17 cellular contexts compared by ENCODE assay signal in genomic region chr6:158061709-158062461, GRCh38.
DNase-seq lines count a peak whose midpoint lies in the region; ATAC-seq and TF ChIP-seq lines count a peak whose summit lies in the region.
"Had no signal": no experiment of that assay in that cellular context is flagged by ENCODE, and none has a peak within 500 bp of the region (broad histone marks: within the 10 kb centered on the region; RNA-seq: fewer than 3 reads in every experiment).

No MANE protein-coding gene starts in this region.

- no peak overlapping the region for H2BK15ac ChIP-seq in mesenchymal stem cell (ENCODE audit: low read depth, poor library complexity, severe bottlenecking)

- H3K18ac ChIP-seq in mesenchymal stem cell (ENCODE audit: low read depth in 1 of 2, low read length in 2 of 2) = peak overlapping the region in 1 of 2 experiments; percentile 25

- H3K4me2 ChIP-seq in mesenchymal stem cell (ENCODE audit: low read length, poor library complexity, severe bottlenecking) = no peak overlapping the region

- DNase-seq in left ventricle myocardium inferior (peak; percentile 13), left ventricle myocardium superior (no peak), astrocyte of the cerebellum (ENCODE audit: low read depth) (peak; percentile 86), mesenchymal stem cell (no peak), T1000 (lab: John Stamatoyannopoulos, UW) (no peak), HT-29 (ENCODE audit: low spot score) (no peak)
- DNase-seq: activated CD4-positive, alpha-beta memory T cell treated with anti-CD3 and anti-CD28 coated beads for 36 hours; activated naive CD8-positive, alpha-beta T cell treated with anti-CD3 and anti-CD28 coated beads, Interleukin-2, amount 50 U/mL, for 24 hours; activated T-cell treated with anti-CD3 and anti-CD28 coated beads, Interleukin-2, amount 50 U/mL, for 72 hours; COR-L47; NCI-H1105; sigmoid colon; stimulated activated CD4-positive, alpha-beta T cell treated with anti-CD3 and anti-CD28 coated beads, Interleukin-4, amount 100 ng/mL, for 1 hour; transverse colon had no signal

- no peak overlapping the region for H4K8ac ChIP-seq in mesenchymal stem cell (ENCODE audit: low read length)

- no peak overlapping the region for H2BK5ac ChIP-seq in mesenchymal stem cell (ENCODE audit: low read depth, low read length, poor library complexity, severe bottlenecking)

- no peak overlapping the region for H2AFZ ChIP-seq in mesenchymal stem cell (ENCODE audit: low read depth, low read length)

- H3K27ac ChIP-seq in left ventricle myocardium inferior (replicated peaks) (peak overlapping the region; percentile 88), mesenchymal stem cell (ENCODE audit: low read length, poor library complexity, severe bottlenecking) (no peak overlapping the region)
- H3K27ac ChIP-seq: neutrophil had no signal

- peak overlapping the region; percentile 93 for H3K9ac ChIP-seq in mesenchymal stem cell (ENCODE audit: low read length)

- H3K4me1 ChIP-seq in left ventricle myocardium inferior = peaks cover 30% of the 10 kb centered on the region
- H3K4me1 ChIP-seq in mesenchymal stem cell (ENCODE audit: control insufficient read depth, insufficient read depth, low read depth, low read length) = peaks cover 39% of the 10 kb centered on the region

- H4K91ac ChIP-seq in mesenchymal stem cell (ENCODE audit: low read length) = no peak overlapping the region

- no peak overlapping the region for H2BK120ac ChIP-seq in mesenchymal stem cell (ENCODE audit: low read depth, low read length)

- no peak overlapping the region for H3K23ac ChIP-seq in mesenchymal stem cell (ENCODE audit: low read length in 2 of 2)

- no peak for TF ChIP-seq CTCF in left ventricle myocardium inferior (IDR thresholded peaks at IDR 0.05; ENCODE audit: borderline replicate concordance)
- TF ChIP-seq CTCF in astrocyte of the cerebellum (IDR thresholded peaks at IDR 0.05; ENCODE audit: low read depth, low read length, missing control alignments) = peak; percentile 13

- H3K4me3 ChIP-seq in left ventricle myocardium inferior = no peak overlapping the region
- no peak overlapping the region for H3K4me3 ChIP-seq in astrocyte of the cerebellum (ENCODE audit: low read depth, low read length)
- no peak overlapping the region for H3K4me3 ChIP-seq in mesenchymal stem cell (ENCODE audit: insufficient read depth in 1 of 2, low read depth in 1 of 2, low read length in 2 of 2)
- H3K4me3 ChIP-seq: sigmoid colon, transverse colon had no signal

- intact Hi-C loops in left ventricle myocardium inferior (cut with micrococcal nuclease) (no loop called here), left ventricle myocardium superior (cut with micrococcal nuclease) (loop anchor here (10.0 kb wide), 1 partner anchor 77 kb away; the partner anchor contains the start of gene SYNJ2)

- H3K27me3 ChIP-seq in left ventricle myocardium inferior (ENCODE audit: low read depth) (no peaks in the 10 kb centered on the region), mesenchymal stem cell (ENCODE audit: control insufficient read depth in 1 of 2, insufficient read depth in 1 of 2, low read length in 2 of 2) (no peaks in the 10 kb centered on the region)
- H3K27me3 ChIP-seq: neutrophil, sigmoid colon, transverse colon had no signal

- no peak overlapping the region for H2BK12ac ChIP-seq in mesenchymal stem cell (ENCODE audit: low read length in 2 of 2)

- H3K4ac ChIP-seq in mesenchymal stem cell (ENCODE audit: low read depth in 1 of 2, low read length in 2 of 2) = no peak overlapping the region

- in situ Hi-C loops in astrocyte of the cerebellum (cut with HindIII; ENCODE audit: low sequenced_read_pairs) = no loop called here

- no peak overlapping the region for H3K14ac ChIP-seq in mesenchymal stem cell (ENCODE audit: low read length in 2 of 2)

- peaks cover 25% of the 10 kb centered on the region for H3K79me1 ChIP-seq in mesenchymal stem cell (replicated peaks; ENCODE audit: low read length, poor library complexity, severe bottlenecking)

- WGBS in mesenchymal stem cell = 95% methylated on average over 26 of the region's 29 CpGs

- H3K36me3 ChIP-seq in left ventricle myocardium inferior (peaks cover 59% of the 10 kb centered on the region), mesenchymal stem cell (ENCODE audit: control insufficient read depth in 1 of 2, insufficient read depth in 2 of 2, low read depth in 1 of 2, low read length in 2 of 2) (peaks cover 67 to 72% of the 10 kb centered on the region in 2 experiments)

- H3K9me3 ChIP-seq in left ventricle myocardium inferior (replicated peaks) (peaks cover 6% of the 10 kb centered on the region), mesenchymal stem cell (ENCODE audit: control insufficient read depth, low read length) (peaks cover 4% of the 10 kb centered on the region)
- H3K9me3 ChIP-seq: neutrophil, sigmoid colon, transverse colon had no signal

- H2AK5ac ChIP-seq in mesenchymal stem cell (ENCODE audit: low read length, severe bottlenecking) = no peak overlapping the region

- ATAC-seq in left ventricle myocardium superior = no peak
- no peak for ATAC-seq in GM21526 (IDR thresholded peaks at IDR 0.05; ENCODE audit: low FRiP score, unreplicated experiment)
- ATAC-seq in activated CD4-positive, CD25-positive, alpha-beta regulatory T cell treated with anti-CD3 and anti-CD28 coated beads, Interleukin-2, amount 50 U/mL, for 24 hours = no peak
- ATAC-seq: activated naive CD8-positive, alpha-beta T cell treated with anti-CD3 and anti-CD28 coated beads, Interleukin-2, amount 50 U/mL, for 24 hours; activated T-cell treated with anti-CD3 and anti-CD28 coated beads, Interleukin-2, amount 50 U/mL, for 72 hours had no signal

Comparison
In these comparisons a context has a peak if more than half of its experiments do, and no peak if none do; other contexts are left out.
1. DNase-seq: peak in left ventricle myocardium inferior (single experiment) and astrocyte of the cerebellum (single experiment); none in left ventricle myocardium superior (single experiment), mesenchymal stem cell (single experiment), T1000 (single experiment) and HT-29 (single experiment).